8 cellular contexts compared by ENCODE assay signal in the genomic region with DNA sequence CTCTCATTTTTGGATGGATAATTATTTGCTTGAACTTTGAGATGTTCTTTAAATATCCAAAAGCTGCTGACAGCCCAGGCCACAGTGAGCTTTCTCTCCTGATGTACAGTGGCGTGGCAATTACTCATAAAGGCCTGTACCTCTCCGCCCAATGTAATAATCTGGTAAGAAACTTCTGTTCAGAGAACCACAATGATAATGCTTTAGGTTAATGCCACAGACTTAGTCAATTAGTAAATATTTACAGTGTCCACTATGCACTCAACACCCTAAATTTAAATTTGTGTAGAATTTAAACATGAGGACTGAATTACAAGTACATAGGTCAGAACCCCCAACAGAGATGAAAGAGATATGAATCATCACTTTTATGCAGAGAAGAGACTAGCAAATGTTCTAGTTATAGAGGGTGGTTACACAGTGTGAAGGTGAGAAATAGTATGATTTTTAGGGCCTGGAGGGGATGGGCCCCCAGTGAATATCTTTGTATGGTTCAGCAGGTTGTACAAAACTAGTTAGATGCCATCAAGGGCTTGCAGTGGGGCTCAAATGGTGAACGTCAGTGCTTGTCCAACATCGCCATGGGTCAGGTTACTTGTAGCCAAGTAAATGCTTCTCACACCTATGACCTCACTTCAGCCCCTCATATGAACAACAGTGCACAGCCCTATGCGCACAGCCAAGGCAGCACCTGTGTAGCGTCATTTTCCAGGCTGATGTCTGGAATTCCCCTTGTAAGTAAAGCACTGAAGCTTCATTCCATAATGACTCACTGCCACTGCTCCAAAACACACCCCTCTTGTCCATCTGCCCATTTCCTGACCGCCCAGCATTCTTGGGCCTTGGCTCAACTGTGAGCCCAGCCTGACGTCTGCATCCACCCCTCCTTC. TPM values are rescaled to one million over a fixed set of nuclear protein-coding genes. Genes with fewer than 3 reads are reported as not detected.
DNase-seq lines count a peak whose midpoint lies in the region; ATAC-seq and TF ChIP-seq lines count a peak whose summit lies in the region.

No MANE protein-coding gene starts in this region.

- TF ChIP-seq CTCF in foreskin fibroblast (IDR thresholded peaks at IDR 0.05; ENCODE audit: low read depth, low read length) (no peak), sigmoid colon (IDR thresholded peaks at IDR 0.05) (no peak)

- H3K9me3 ChIP-seq in SJSA1 (replicated peaks) (no peaks in the 10 kb centered on the region), sigmoid colon (no peaks in the 10 kb centered on the region)

- H3K27me3 ChIP-seq in SJSA1 (replicated peaks), result no peaks in the 10 kb centered on the region
- no peaks in the 10 kb centered on the region for H3K27me3 ChIP-seq in sigmoid colon

- POLR2A ChIA-PET in activated CD4-positive, alpha-beta memory T cell treated with anti-CD3 and anti-CD28 coated beads for 36 hours (lab: Charles Lee), result interaction anchor here (1.5 kb wide), 1 partner anchor 10 kb away, joined by 3 read pairs; no protein-coding TSS in a partner anchor

- H3K4me1 Mint-ChIP-seq in activated CD4-positive, alpha-beta memory T cell treated with anti-CD3 and anti-CD28 coated beads for 36 hours (ENCODE audit: low read depth), result peaks cover 20% of the 10 kb centered on the region

- no peak overlapping the region for H3K27ac Mint-ChIP-seq in activated CD4-positive, alpha-beta memory T cell treated with anti-CD3 and anti-CD28 coated beads for 36 hours

- no peak overlapping the region for H3K4me3 Mint-ChIP-seq in activated CD4-positive, alpha-beta memory T cell treated with anti-CD3 and anti-CD28 coated beads for 36 hours

- no peaks in the 10 kb centered on the region for H3K9me3 Mint-ChIP-seq in activated CD4-positive, alpha-beta memory T cell treated with anti-CD3 and anti-CD28 coated beads for 36 hours

- DNase-seq in ELF-1 (ENCODE audit: low read depth, low spot score) (peak; percentile 64), SJSA1 (ENCODE audit: low read depth in 1 of 2, low spot score in 2 of 2) (peak; percentile 89 to 93), foreskin fibroblast (peak; percentile 94 to 96), sigmoid colon (peak; percentile 93), NCI-H524 treated with DMSO at 0.1 percent for 48 hours (lab: John Stamatoyannopoulos, UW) (no peak), DMS114 treated with DMSO at 0.1 percent for 48 hours (lab: John Stamatoyannopoulos, UW; ENCODE audit: unreplicated experiment) (no peak)
- DNase-seq in activated CD4-positive, alpha-beta memory T cell treated with anti-CD3 and anti-CD28 coated beads for 36 hours, result no peak

- H3K4me1 ChIP-seq in SJSA1 (replicated peaks) (peaks cover 95% of the 10 kb centered on the region), sigmoid colon (peaks cover 0 to 100% (median 96%) of the 10 kb centered on the region in 4 donors)

- ATAC-seq in GM21529 (IDR thresholded peaks at IDR 0.05; ENCODE audit: unreplicated experiment), result no peak

- intact Hi-C loops in sigmoid colon (cut with DNase I), result loop anchor here (10.0 kb wide), 1 partner anchor 557 kb away; a partner anchor contains a TSS
- intact Hi-C loops in activated CD4-positive, alpha-beta memory T cell treated with anti-CD3 and anti-CD28 coated beads for 36 hours (cut with micrococcal nuclease), result no loop called here

- 75% methylated on average over 8 of the region's 8 CpGs for WGBS in sigmoid colon, 2 donors

- peaks cover 3% of the 10 kb centered on the region for H3K36me3 Mint-ChIP-seq in activated CD4-positive, alpha-beta memory T cell treated with anti-CD3 and anti-CD28 coated beads for 36 hours

- no peak for TF ChIP-seq POLR2A in sigmoid colon (IDR thresholded peaks at IDR 0.05)

- CTCF ChIA-PET in activated CD4-positive, alpha-beta memory T cell treated with anti-CD3 and anti-CD28 coated beads for 36 hours (lab: Charles Lee), result interaction anchor here (0.7 to 1.3 kb wide), 5 partner anchors 22 to 106 kb away, joined by 3 to 7 read pairs (median 3); no protein-coding TSS in a partner anchor

- H3K27me3 Mint-ChIP-seq in activated CD4-positive, alpha-beta memory T cell treated with anti-CD3 and anti-CD28 coated beads for 36 hours, result no peaks in the 10 kb centered on the region

- peak in 2 of 4 donors; percentile 82 to 96 for TF ChIP-seq EP300 in sigmoid colon (IDR thresholded peaks at IDR 0.05)

- peak overlapping the region; percentile 77 for H3K27ac ChIP-seq in SJSA1
- H3K27ac ChIP-seq in sigmoid colon, result peak overlapping the region; percentile 77 to 97 (median 89)

- H3K36me3 ChIP-seq in SJSA1 (peaks cover 16% of the 10 kb centered on the region), sigmoid colon (peaks cover 0 to 9% (median 0%) of the 10 kb centered on the region in 4 donors)

- no peak overlapping the region for H3K4me3 ChIP-seq in SJSA1
- H3K4me3 ChIP-seq in foreskin fibroblast (ENCODE audit: low read depth in 1 of 2, low read length in 2 of 2), result no peak overlapping the region
- H3K4me3 ChIP-seq in sigmoid colon, result no peak overlapping the region

RNA-seq across cellular contexts. Expression of a gene that starts 13.3 kb away (rescaled TPM):
- total RNA-seq in SJSA1 (2014; rRNA removed; shearing (Covaris generic)), result 20.9 and 32.6 TPM in 2 replicates
- total RNA-seq in sigmoid colon, result 10 to 100 TPM; 32.9 to 81.5 (median 49.0) TPM
- 10 to 100 TPM in 1 of 3 donors, 1 to 10 TPM in 2; 1.8 to 27.7 (median 4.2) TPM for polyA plus RNA-seq in sigmoid colon
- total RNA-seq in activated CD4-positive, alpha-beta memory T cell treated with anti-CD3 and anti-CD28 coated beads for 36 hours, result 10 to 100 TPM; 36.0 to 38.5 TPM

Comparison
In these comparisons a context has a peak if more than half of its experiments do, and no peak if none do; other contexts are left out.
1. DNase-seq: peak in ELF-1 (single experiment), SJSA1 (2 of 2), foreskin fibroblast (2 of 2) and sigmoid colon (single experiment); none in activated CD4-positive, alpha-beta memory T cell treated with anti-CD3 and anti-CD28 coated beads for 36 hours (single experiment), NCI-H524 treated with DMSO at 0.1 percent for 48 hours (single experiment) and DMS114 treated with DMSO at 0.1 percent for 48 hours (single experiment).